ENCODE assay signal across 1 cellular context in the genomic region with DNA sequence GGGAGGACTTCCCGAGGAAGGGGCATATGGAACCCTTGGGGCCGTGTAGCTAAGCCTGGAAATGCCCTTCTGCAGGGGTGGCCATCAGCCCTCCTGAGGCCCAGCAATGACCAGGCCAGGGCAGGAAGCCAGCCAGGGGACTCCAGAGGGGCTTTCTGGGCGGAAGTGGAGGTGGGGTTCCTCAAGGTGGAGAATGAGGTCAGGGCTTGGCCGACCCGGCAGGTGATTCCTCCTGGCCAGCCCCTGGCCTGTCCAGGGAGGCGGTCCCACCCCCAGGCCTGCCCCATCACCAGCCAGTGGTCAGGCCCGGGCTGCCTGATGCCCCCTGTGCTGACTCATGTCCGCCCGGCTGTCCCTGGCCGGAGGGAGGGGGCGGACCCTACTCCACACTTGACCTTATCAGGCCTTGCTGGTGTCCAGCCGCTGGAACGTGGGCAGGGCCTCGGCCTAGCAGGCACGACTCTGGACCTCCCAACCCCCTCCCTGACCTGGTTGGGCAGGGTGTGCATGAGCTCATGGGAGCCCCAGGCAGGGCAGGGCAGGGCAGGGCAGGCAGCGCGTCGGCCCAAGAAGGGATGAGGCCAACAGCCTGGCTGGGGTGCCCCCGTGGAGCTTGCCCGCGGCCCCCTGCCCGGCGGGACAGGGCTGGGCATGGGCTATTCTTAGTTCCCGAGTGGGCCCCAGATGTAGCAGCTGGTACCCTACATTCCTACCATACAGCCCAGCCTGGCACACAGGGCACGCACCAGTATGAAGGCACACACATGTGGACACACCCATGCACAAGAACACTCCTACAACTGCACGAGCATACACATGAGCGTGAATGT.
TF ChIP-seq lines count a peak whose summit lies in the region.

No MANE protein-coding gene starts in this region.

TF ChIP-seq in HepG2, 621 proteins besides CTCF, POLR2A, EP300 and RAD21 (continued from another document and continues in another):
- TF ChIP-seq, protein P1, sequence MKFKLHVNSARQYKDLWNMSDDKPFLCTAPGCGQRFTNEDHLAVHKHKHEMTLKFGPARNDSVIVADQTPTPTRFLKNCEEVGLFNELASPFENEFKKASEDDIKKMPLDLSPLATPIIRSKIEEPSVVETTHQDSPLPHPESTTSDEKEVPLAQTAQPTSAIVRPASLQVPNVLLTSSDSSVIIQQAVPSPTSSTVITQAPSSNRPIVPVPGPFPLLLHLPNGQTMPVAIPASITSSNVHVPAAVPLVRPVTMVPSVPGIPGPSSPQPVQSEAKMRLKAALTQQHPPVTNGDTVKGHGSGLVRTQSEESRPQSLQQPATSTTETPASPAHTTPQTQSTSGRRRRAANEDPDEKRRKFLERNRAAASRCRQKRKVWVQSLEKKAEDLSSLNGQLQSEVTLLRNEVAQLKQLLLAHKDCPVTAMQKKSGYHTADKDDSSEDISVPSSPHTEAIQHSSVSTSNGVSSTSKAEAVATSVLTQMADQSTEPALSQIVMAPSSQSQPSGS (CRISPR knock-in tag; IDR thresholded peaks at IDR 0.05): peak; percentile 76
- TF ChIP-seq, protein P2, sequence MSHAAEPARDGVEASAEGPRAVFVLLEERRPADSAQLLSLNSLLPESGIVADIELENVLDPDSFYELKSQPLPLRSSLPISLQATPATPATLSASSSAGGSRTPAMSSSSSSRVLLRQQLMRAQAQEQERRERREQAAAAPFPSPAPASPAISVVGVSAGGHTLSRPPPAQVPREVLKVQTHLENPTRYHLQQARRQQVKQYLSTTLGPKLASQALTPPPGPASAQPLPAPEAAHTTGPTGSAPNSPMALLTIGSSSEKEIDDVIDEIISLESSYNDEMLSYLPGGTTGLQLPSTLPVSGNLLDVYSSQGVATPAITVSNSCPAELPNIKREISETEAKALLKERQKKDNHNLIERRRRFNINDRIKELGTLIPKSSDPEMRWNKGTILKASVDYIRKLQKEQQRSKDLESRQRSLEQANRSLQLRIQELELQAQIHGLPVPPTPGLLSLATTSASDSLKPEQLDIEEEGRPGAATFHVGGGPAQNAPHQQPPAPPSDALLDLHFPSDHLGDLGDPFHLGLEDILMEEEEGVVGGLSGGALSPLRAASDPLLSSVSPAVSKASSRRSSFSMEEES (CRISPR knock-in tag; IDR thresholded peaks at IDR 0.05): peak; percentile 80
- TF ChIP-seq SP2 (CRISPR knock-in tag; IDR thresholded peaks at IDR 0.05) (peak; percentile 42; the same call in 1 of the 2 replicates), RXRB (CRISPR knock-in tag; IDR thresholded peaks at IDR 0.05; ENCODE audit: borderline replicate concordance) (peak; percentile 97), ATF7 (IDR thresholded peaks at IDR 0.05) (no peak), ATF7 (CRISPR knock-in tag; IDR thresholded peaks at IDR 0.05) (peak; percentile 86), ZKSCAN8 (CRISPR knock-in tag; IDR thresholded peaks at IDR 0.05; ENCODE audit: borderline replicate concordance) (peak; percentile 84; the same call in 1 of the 2 replicates), FOXK2 (IDR thresholded peaks at IDR 0.05) (no peak), ZC3H13 (CRISPR knock-in tag; IDR thresholded peaks at IDR 0.05) (0 out of 2 replicates have a peak, but pooled peaks have one; percentile 35), AKAP8 (CRISPR knock-in tag; IDR thresholded peaks at IDR 0.05) (peak; percentile 32; the same call in 1 of the 2 replicates), ZNF143 (CRISPR knock-in tag; IDR thresholded peaks at IDR 0.05) (peak; percentile 32; the same call in 1 of the 2 replicates), ZNF552 (CRISPR knock-in tag; IDR thresholded peaks at IDR 0.05; ENCODE audit: borderline replicate concordance) (0 out of 2 replicates have a peak, but pooled peaks have one; percentile 64), MXI1 (IDR thresholded peaks at IDR 0.05; ENCODE audit: borderline replicate concordance, low read depth, low read length) (peak; percentile 36; the same call in 1 of the 3 replicates), GABPA (IDR thresholded peaks at IDR 0.05; ENCODE audit: low read depth, low read length) (no peak), GABPA (CRISPR knock-in tag; IDR thresholded peaks at IDR 0.05; ENCODE audit: low read depth) (peak; percentile 69), KDM4B (CRISPR knock-in tag; IDR thresholded peaks at IDR 0.05) (peak; percentile 92), NFE2L1 (CRISPR knock-in tag; IDR thresholded peaks at IDR 0.05; ENCODE audit: borderline replicate concordance) (peak; percentile 84; the same call in 1 of the 2 replicates), HOXD1 (CRISPR knock-in tag; IDR thresholded peaks at IDR 0.05) (peak; percentile 58; the same call in 1 of the 2 replicates), KDM5B (CRISPR knock-in tag; IDR thresholded peaks at IDR 0.05; ENCODE audit: borderline replicate concordance) (peak; percentile 67; the same call in 1 of the 2 replicates), WIZ (CRISPR knock-in tag; IDR thresholded peaks at IDR 0.05) (no peak; the same call in 1 of the 2 replicates), ZNF451 (CRISPR knock-in tag; IDR thresholded peaks at IDR 0.05) (peak; percentile 49; the same call in 1 of the 2 replicates), PHB2 (IDR thresholded peaks at IDR 0.05; ENCODE audit: partially characterized antibody) (no peak), ZNF850 (CRISPR knock-in tag; conservative IDR thresholded peaks at IDR 0.05) (no peak), TCF7 (IDR thresholded peaks at IDR 0.05; ENCODE audit: low read depth) (no peak), ZSCAN21 (CRISPR knock-in tag; IDR thresholded peaks at IDR 0.05; ENCODE audit: borderline replicate concordance) (peak; percentile 92; the same call in 1 of the 2 replicates), CENPT (CRISPR knock-in tag; IDR thresholded peaks at IDR 0.05; ENCODE audit: low read depth) (no peak), ZNF354B (CRISPR knock-in tag; IDR thresholded peaks at IDR 0.05) (no peak), CEBPG (CRISPR knock-in tag; IDR thresholded peaks at IDR 0.05) (0 out of 2 replicates have a peak, but pooled peaks have one; percentile 20), NFATC3 (CRISPR knock-in tag; IDR thresholded peaks at IDR 0.05) (no peak), ZNF772 (CRISPR knock-in tag; IDR thresholded peaks at IDR 0.05) (peak; percentile 81), ZNF713 (CRISPR knock-in tag; IDR thresholded peaks at IDR 0.05) (peak; percentile 85; the same call in 1 of the 2 replicates), GABPB1 (CRISPR knock-in tag; IDR thresholded peaks at IDR 0.05) (peak; percentile 87), HOXA5 (CRISPR knock-in tag; IDR thresholded peaks at IDR 0.05) (peak; percentile 37; the same call in 1 of the 2 replicates), BRCA1 (CRISPR knock-in tag; IDR thresholded peaks at IDR 0.05) (0 out of 2 replicates have a peak, but pooled peaks have one; percentile 83), ZNF292 (CRISPR knock-in tag; IDR thresholded peaks at IDR 0.05; ENCODE audit: borderline replicate concordance, low read depth) (peak; percentile 90)
- TF ChIP-seq, protein P3, sequence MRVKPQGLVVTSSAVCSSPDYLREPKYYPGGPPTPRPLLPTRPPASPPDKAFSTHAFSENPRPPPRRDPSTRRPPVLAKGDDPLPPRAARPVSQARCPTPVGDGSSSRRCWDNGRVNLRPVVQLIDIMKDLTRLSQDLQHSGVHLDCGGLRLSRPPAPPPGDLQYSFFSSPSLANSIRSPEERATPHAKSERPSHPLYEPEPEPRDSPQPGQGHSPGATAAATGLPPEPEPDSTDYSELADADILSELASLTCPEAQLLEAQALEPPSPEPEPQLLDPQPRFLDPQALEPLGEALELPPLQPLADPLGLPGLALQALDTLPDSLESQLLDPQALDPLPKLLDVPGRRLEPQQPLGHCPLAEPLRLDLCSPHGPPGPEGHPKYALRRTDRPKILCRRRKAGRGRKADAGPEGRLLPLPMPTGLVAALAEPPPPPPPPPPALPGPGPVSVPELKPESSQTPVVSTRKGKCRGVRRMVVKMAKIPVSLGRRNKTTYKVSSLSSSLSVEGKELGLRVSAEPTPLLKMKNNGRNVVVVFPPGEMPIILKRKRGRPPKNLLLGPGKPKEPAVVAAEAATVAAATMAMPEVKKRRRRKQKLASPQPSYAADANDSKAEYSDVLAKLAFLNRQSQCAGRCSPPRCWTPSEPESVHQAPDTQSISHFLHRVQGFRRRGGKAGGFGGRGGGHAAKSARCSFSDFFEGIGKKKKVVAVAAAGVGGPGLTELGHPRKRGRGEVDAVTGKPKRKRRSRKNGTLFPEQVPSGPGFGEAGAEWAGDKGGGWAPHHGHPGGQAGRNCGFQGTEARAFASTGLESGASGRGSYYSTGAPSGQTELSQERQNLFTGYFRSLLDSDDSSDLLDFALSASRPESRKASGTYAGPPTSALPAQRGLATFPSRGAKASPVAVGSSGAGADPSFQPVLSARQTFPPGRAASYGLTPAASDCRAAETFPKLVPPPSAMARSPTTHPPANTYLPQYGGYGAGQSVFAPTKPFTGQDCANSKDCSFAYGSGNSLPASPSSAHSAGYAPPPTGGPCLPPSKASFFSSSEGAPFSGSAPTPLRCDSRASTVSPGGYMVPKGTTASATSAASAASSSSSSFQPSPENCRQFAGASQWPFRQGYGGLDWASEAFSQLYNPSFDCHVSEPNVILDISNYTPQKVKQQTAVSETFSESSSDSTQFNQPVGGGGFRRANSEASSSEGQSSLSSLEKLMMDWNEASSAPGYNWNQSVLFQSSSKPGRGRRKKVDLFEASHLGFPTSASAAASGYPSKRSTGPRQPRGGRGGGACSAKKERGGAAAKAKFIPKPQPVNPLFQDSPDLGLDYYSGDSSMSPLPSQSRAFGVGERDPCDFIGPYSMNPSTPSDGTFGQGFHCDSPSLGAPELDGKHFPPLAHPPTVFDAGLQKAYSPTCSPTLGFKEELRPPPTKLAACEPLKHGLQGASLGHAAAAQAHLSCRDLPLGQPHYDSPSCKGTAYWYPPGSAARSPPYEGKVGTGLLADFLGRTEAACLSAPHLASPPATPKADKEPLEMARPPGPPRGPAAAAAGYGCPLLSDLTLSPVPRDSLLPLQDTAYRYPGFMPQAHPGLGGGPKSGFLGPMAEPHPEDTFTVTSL (CRISPR knock-in tag; IDR thresholded peaks at IDR 0.05; ENCODE audit: borderline replicate concordance): peak; percentile 81; the same call in 1 of the 2 replicates
- TF ChIP-seq, protein P4, sequence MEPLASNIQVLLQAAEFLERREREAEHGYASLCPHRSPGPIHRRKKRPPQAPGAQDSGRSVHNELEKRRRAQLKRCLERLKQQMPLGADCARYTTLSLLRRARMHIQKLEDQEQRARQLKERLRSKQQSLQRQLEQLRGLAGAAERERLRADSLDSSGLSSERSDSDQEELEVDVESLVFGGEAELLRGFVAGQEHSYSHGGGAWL (CRISPR knock-in tag; IDR thresholded peaks at IDR 0.05): 0 out of 2 replicates have a peak, but pooled peaks have one; percentile 21
- TF ChIP-seq, protein P5, sequence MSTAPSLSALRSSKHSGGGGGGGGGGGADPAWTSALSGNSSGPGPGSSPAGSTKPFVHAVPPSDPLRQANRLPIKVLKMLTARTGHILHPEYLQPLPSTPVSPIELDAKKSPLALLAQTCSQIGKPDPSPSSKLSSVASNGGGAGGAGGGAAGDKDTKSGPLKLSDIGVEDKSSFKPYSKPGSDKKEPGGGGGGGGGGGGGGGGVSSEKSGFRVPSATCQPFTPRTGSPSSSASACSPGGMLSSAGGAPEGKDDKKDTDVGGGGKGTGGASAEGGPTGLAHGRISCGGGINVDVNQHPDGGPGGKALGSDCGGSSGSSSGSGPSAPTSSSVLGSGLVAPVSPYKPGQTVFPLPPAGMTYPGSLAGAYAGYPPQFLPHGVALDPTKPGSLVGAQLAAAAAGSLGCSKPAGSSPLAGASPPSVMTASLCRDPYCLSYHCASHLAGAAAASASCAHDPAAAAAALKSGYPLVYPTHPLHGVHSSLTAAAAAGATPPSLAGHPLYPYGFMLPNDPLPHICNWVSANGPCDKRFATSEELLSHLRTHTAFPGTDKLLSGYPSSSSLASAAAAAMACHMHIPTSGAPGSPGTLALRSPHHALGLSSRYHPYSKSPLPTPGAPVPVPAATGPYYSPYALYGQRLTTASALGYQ (CRISPR knock-in tag; IDR thresholded peaks at IDR 0.05): peak; percentile 51; the same call in 1 of the 2 replicates
- TF ChIP-seq, protein P6, sequence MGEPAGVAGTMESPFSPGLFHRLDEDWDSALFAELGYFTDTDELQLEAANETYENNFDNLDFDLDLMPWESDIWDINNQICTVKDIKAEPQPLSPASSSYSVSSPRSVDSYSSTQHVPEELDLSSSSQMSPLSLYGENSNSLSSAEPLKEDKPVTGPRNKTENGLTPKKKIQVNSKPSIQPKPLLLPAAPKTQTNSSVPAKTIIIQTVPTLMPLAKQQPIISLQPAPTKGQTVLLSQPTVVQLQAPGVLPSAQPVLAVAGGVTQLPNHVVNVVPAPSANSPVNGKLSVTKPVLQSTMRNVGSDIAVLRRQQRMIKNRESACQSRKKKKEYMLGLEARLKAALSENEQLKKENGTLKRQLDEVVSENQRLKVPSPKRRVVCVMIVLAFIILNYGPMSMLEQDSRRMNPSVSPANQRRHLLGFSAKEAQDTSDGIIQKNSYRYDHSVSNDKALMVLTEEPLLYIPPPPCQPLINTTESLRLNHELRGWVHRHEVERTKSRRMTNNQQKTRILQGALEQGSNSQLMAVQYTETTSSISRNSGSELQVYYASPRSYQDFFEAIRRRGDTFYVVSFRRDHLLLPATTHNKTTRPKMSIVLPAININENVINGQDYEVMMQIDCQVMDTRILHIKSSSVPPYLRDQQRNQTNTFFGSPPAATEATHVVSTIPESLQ (CRISPR knock-in tag; conservative IDR thresholded peaks at IDR 0.05): no peak
- TF ChIP-seq, protein P7, sequence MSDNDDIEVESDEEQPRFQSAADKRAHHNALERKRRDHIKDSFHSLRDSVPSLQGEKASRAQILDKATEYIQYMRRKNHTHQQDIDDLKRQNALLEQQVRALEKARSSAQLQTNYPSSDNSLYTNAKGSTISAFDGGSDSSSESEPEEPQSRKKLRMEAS (IDR thresholded peaks at IDR 0.05): peak; percentile 90
- TF ChIP-seq, protein P8, sequence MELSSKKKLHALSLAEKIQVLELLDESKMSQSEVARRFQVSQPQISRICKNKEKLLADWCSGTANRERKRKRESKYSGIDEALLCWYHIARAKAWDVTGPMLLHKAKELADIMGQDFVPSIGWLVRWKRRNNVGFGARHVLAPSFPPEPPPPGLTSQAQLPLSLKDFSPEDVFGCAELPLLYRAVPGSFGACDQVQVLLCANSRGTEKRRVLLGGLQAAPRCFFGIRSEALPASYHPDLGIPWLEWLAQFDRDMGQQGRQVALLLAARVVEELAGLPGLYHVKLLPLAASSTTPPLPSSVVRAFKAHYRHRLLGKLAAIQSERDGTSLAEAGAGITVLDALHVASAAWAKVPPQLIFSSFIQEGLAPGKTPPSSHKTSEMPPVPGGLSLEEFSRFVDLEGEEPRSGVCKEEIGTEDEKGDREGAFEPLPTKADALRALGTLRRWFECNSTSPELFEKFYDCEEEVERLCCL (CRISPR knock-in tag; IDR thresholded peaks at IDR 0.05; ENCODE audit: borderline replicate concordance): no peak
- TF ChIP-seq, protein P9, sequence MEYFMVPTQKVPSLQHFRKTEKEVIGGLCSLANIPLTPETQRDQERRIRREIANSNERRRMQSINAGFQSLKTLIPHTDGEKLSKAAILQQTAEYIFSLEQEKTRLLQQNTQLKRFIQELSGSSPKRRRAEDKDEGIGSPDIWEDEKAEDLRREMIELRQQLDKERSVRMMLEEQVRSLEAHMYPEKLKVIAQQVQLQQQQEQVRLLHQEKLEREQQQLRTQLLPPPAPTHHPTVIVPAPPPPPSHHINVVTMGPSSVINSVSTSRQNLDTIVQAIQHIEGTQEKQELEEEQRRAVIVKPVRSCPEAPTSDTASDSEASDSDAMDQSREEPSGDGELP (IDR thresholded peaks at IDR 0.05; ENCODE audit: borderline replicate concordance, low read depth): peak; percentile 89; the same call in 1 of the 2 replicates
